In genomic region chr17:45223541-45224528, GRCh38 we compare ENCODE assay signal across 10 cellular contexts. TPM values are rescaled to one million over a fixed set of nuclear protein-coding genes. Genes with fewer than 3 reads are reported as not detected.
DNase-seq lines count a peak whose midpoint lies in the region; ATAC-seq and TF ChIP-seq lines count a peak whose summit lies in the region.
"Had no signal": no experiment of that assay in that cellular context is flagged by ENCODE, and none has a peak within 500 bp of the region (broad histone marks: within the 10 kb centered on the region; RNA-seq: fewer than 3 reads in every experiment).

No MANE protein-coding gene starts in this region.

- intact Hi-C loops in natural killer cell (cut with micrococcal nuclease): loop anchor here (10.0 kb wide), 1 partner anchor 1859 kb away; no protein-coding TSS in a partner anchor

- H3K4me2 ChIP-seq in BLaER1 treated with 17β-estradiol and CSF1 and Interleukin-3, amounts not matched to agents 10 nM and 100 nM: peak overlapping the region; percentile 98 to 100 (median 100)

- H3K4me3 ChIP-seq in BLaER1 treated with 17β-estradiol and CSF1 and Interleukin-3, amounts not matched to agents 10 nM and 100 nM: peak overlapping the region; percentile 93 to 100 (median 98)

- no peaks in the 10 kb centered on the region for H3K9me3 ChIP-seq in BLaER1 treated with 17β-estradiol and CSF1 and Interleukin-3, amounts not matched to agents 10 nM and 100 nM (replicated peaks in 1 of 11)
- no peaks in the 10 kb centered on the region for H3K9me3 ChIP-seq in KOPT-K1 (ENCODE audit: insufficient read depth, low read length, poor library complexity, severe bottlenecking)
- H3K9me3 ChIP-seq: adrenal gland had no signal

- H4K20me1 ChIP-seq in BLaER1 treated with 17β-estradiol and CSF1 and Interleukin-3, amounts not matched to agents 10 nM and 100 nM: peaks cover 0 to 18% (median 12%) of the 10 kb centered on the region in 11 experiments; a peak in 8 of 22 replicates

- H3K36me3 Mint-ChIP-seq in natural killer cell: no peaks in the 10 kb centered on the region

- peaks cover 79 to 88% of the 10 kb centered on the region in 2 donors for H3K4me1 Mint-ChIP-seq in natural killer cell

- peaks cover 62 to 86% (median 74%) of the 10 kb centered on the region in 10 experiments for H3K4me1 ChIP-seq in BLaER1 treated with 17β-estradiol and CSF1 and Interleukin-3, amounts not matched to agents 10 nM and 100 nM

- peaks cover 0 to 38% (median 9%) of the 10 kb centered on the region in 11 experiments; a peak in 12 of 22 replicates for H3K36me3 ChIP-seq in BLaER1 treated with 17β-estradiol and CSF1 and Interleukin-3, amounts not matched to agents 10 nM and 100 nM
- no peaks in the 10 kb centered on the region for H3K36me3 ChIP-seq in KOPT-K1 (ENCODE audit: insufficient read depth, low read length)
- H3K36me3 ChIP-seq: adrenal gland had no signal

- ATAC-seq in natural killer cell (peak; percentile 34 to 50 (median 36)), GM21515 (IDR thresholded peaks at IDR 0.05; ENCODE audit: unreplicated experiment) (no peak)
- ATAC-seq: left colon had no signal

- H3K4me3 Mint-ChIP-seq in natural killer cell: peak overlapping the region; percentile 98

- TF ChIP-seq CTCF in natural killer cell (IDR thresholded peaks at IDR 0.05): no peak

- H3K27ac ChIP-seq in BLaER1 treated with 17β-estradiol and CSF1 and Interleukin-3, amounts not matched to agents 10 nM and 100 nM: peak overlapping the region; percentile 90 to 100 (median 99)
- H3K27ac ChIP-seq in KOPT-K1 (ENCODE audit: low read depth, low read length, poor library complexity, severe bottlenecking): peak overlapping the region; percentile 98

- H3K27ac Mint-ChIP-seq in natural killer cell: peak overlapping the region; percentile 99

- H3K27me3 Mint-ChIP-seq in natural killer cell (ENCODE audit: low read depth in 2 of 2): no peaks in the 10 kb centered on the region

- peak overlapping the region; percentile 90 to 99 (median 97) for H3K9ac ChIP-seq in BLaER1 treated with 17β-estradiol and CSF1 and Interleukin-3, amounts not matched to agents 10 nM and 100 nM

- in situ Hi-C loops in ACHN (cut with HindIII; ENCODE audit: low pct_ligation_motif_present, low pct_unique_long_range_greater_than_20kb, low sequenced_read_pairs): no loop called here

- no peaks in the 10 kb centered on the region for H3K9me3 Mint-ChIP-seq in natural killer cell

- DNase-seq in activated naive CD4-positive, alpha-beta T cell treated with anti-CD3 and anti-CD28 coated beads, Interleukin-2, amount 50 U/mL, for 16 hours: peak; percentile 49
- DNase-seq in natural killer cell: peak; percentile 68
- no peak for DNase-seq in NCI-H2171 (lab: John Stamatoyannopoulos, UW)
- DNase-seq in Ammon's horn (ENCODE audit: low spot score): no peak
- DNase-seq in ACHN: no peak

- H3K27me3 ChIP-seq in BLaER1 treated with 17β-estradiol and CSF1 and Interleukin-3, amounts not matched to agents 10 nM and 100 nM: no peaks in the 10 kb centered on the region
- H3K27me3 ChIP-seq: adrenal gland had no signal

RNA-seq across cellular contexts. Expression of gene FMNL1, which starts 2.1 kb away (rescaled TPM):
- 100 to 1,000 TPM; 741 to 836 (median 752) TPM for total RNA-seq in natural killer cell

RNA-seq across cellular contexts. Expression of gene SPATA32, which starts 38.1 kb away (rescaled TPM):
- under 1 TPM in 1 of 3 donors, not detected in 2; 0.43 TPM for total RNA-seq in natural killer cell
- total RNA-seq: left colon had no signal

Comparison
In these comparisons a context has a peak if more than half of its experiments do, and no peak if none do; other contexts are left out.
1. DNase-seq: peak in activated naive CD4-positive, alpha-beta T cell treated with anti-CD3 and anti-CD28 coated beads, Interleukin-2, amount 50 U/mL, for 16 hours (single experiment) and natural killer cell (single experiment); none in NCI-H2171 (single experiment), Ammon's horn (single experiment) and ACHN (single experiment).